ENCODE assay signal across 13 cellular contexts in genomic region chr4:185999207-185999606, GRCh38.
"Had no signal": no experiment of that assay in that cellular context is flagged by ENCODE, and none has a peak within 500 bp of the region (broad histone marks: within the 10 kb centered on the region; RNA-seq: fewer than 3 reads in every experiment).

No MANE protein-coding gene starts in this region.

- DNase-seq: activated CD4-positive, alpha-beta T cell treated with anti-CD3 and anti-CD28 coated beads, Interleukin-2, amount 10 ng/mL, durations not matched to agents 7 days and 5 days; activated CD8-positive, alpha-beta memory T cell treated with anti-CD3 and anti-CD28 coated beads for 24 hours; activated naive CD4-positive, alpha-beta T cell; activated naive CD8-positive, alpha-beta T cell treated with anti-CD3 and anti-CD28 coated beads, Interleukin-2, amount 10 ng/mL, durations not matched to agents 7 days and 5 days; erythroblast; midbrain; stimulated activated CD4-positive, alpha-beta T cell treated with anti-CD3 and anti-CD28 coated beads, Interleukin-4, amount 100 ng/mL, for 4 hours; stimulated activated CD8-positive, alpha-beta memory T cell treated with anti-CD3 and anti-CD28 coated beads, Interleukin-4, amount 100 ng/mL, for 48 hours; stimulated activated naive CD4-positive, alpha-beta T cell treated with Interleukin-2 at 50 U/mL for 16 hours; substantia nigra; SW 1271; trophoblast cell had no signal

- H3K4me3 ChIP-seq: smooth muscle cell had no signal
